ENCODE assay signal across 8 cellular contexts in the genomic region with DNA sequence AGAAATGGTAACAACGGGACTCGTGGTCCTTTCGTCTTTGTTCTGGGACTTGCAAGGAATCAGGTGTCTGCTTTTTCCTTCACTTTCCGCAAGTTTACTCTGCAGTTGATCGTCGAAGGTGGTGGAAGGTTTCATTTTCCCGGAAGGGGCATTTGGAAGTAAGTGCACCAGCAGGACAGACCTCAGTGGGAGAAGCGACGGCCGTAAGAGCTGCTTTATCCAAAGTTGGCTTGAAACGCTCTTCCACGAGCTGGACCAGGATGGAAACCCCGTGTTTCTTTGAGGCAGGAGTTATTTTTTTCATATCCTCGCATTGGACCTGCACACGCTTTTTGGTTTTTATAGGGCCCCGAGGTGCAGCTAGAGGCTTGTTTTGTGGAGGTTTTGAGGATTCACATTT.
DNase-seq lines count a peak whose midpoint lies in the region; TF ChIP-seq lines count a peak whose summit lies in the region.

No MANE protein-coding gene starts in this region.

- no peaks in the 10 kb centered on the region for H3K9me2 ChIP-seq in OCI-LY1 (ENCODE audit: low read depth, low read length)

- H3K4me3 ChIP-seq in BLaER1 treated with 17β-estradiol and CSF1 and Interleukin-3, amounts not matched to agents 10 nM and 100 nM, result peak overlapping the region; percentile 84 to 97 (median 94)
- peak overlapping the region; percentile 79 for H3K4me3 ChIP-seq in OCI-LY1 (ENCODE audit: low read depth, low read length, poor library complexity, severe bottlenecking)
- H3K4me3 ChIP-seq in effector memory CD4-positive, alpha-beta T cell (ENCODE audit: insufficient read depth, low read depth, low read length, poor library complexity, severe bottlenecking), result peak overlapping the region; percentile 89

- H3K4me2 ChIP-seq in BLaER1 treated with 17β-estradiol and CSF1 and Interleukin-3, amounts not matched to agents 10 nM and 100 nM, result peak overlapping the region; percentile 95 to 100 (median 99)
- peak overlapping the region; percentile 76 for H3K4me2 ChIP-seq in OCI-LY1 (ENCODE audit: low read length)

- H3K27me3 ChIP-seq in BLaER1 treated with 17β-estradiol and CSF1 and Interleukin-3, amounts not matched to agents 10 nM and 100 nM, result no peaks in the 10 kb centered on the region
- H3K27me3 ChIP-seq in OCI-LY1 (ENCODE audit: insufficient read depth, low read length), result no peaks in the 10 kb centered on the region
- no peaks in the 10 kb centered on the region for H3K27me3 ChIP-seq in effector memory CD4-positive, alpha-beta T cell (replicated peaks; ENCODE audit: control insufficient read depth, insufficient read depth, low read length, poor library complexity, severe bottlenecking)

- no peaks in the 10 kb centered on the region for H3K9me3 ChIP-seq in BLaER1 treated with 17β-estradiol and CSF1 and Interleukin-3, amounts not matched to agents 10 nM and 100 nM (replicated peaks in 1 of 11)
- no peaks in the 10 kb centered on the region for H3K9me3 ChIP-seq in OCI-LY1 (ENCODE audit: low read length)
- no peaks in the 10 kb centered on the region for H3K9me3 ChIP-seq in effector memory CD4-positive, alpha-beta T cell (ENCODE audit: control insufficient read depth, low read length)

- H3K9me3 Mint-ChIP-seq in nephron progenitor cell, result no peaks in the 10 kb centered on the region

- H4K20me1 ChIP-seq in BLaER1 treated with 17β-estradiol and CSF1 and Interleukin-3, amounts not matched to agents 10 nM and 100 nM, result peaks cover 43 to 57% (median 46%) of the 10 kb centered on the region in 11 experiments
- H4K20me1 ChIP-seq in OCI-LY1 (ENCODE audit: insufficient read depth, low read length), result no peaks in the 10 kb centered on the region

- DNase-seq in effector memory CD4-positive, alpha-beta T cell, result no peak
- no peak for DNase-seq in nephron progenitor cell
- no peak for DNase-seq in NK-92 (lab: John Stamatoyannopoulos, UW; ENCODE audit: unreplicated experiment)
- DNase-seq in HK-2 (ENCODE audit: unreplicated experiment), result no peak
- no peak for DNase-seq in KBM-7
- DNase-seq in NCI-H187 treated with DMSO at 0.1 percent for 48 hours (lab: John Stamatoyannopoulos, UW), result no peak

- no peak overlapping the region for H2AFZ ChIP-seq in OCI-LY1 (ENCODE audit: low read length)

- H3K9ac ChIP-seq in BLaER1 treated with 17β-estradiol and CSF1 and Interleukin-3, amounts not matched to agents 10 nM and 100 nM, result peak overlapping the region; percentile 96 to 99 (median 97)
- no peak overlapping the region; the same call in 1 of the 2 replicates for H3K9ac ChIP-seq in OCI-LY1 (ENCODE audit: low read length)

- peaks cover 51% of the 10 kb centered on the region for H3K4me1 Mint-ChIP-seq in nephron progenitor cell

- peak overlapping the region; percentile 47 for H3K27ac Mint-ChIP-seq in nephron progenitor cell

- H3K4me3 Mint-ChIP-seq in nephron progenitor cell, result peak overlapping the region; percentile 92

- H3K27ac ChIP-seq in BLaER1 treated with 17β-estradiol and CSF1 and Interleukin-3, amounts not matched to agents 10 nM and 100 nM, result peak overlapping the region; percentile 91 to 98 (median 95)
- H3K27ac ChIP-seq in OCI-LY1 (ENCODE audit: low read depth, low read length, poor library complexity, severe bottlenecking), result no peak overlapping the region
- peak overlapping the region; percentile 77 for H3K27ac ChIP-seq in effector memory CD4-positive, alpha-beta T cell (ENCODE audit: insufficient read depth, low read length, poor library complexity, severe bottlenecking)

- H3K79me2 ChIP-seq in OCI-LY1 (ENCODE audit: insufficient read depth, low read length), result no peaks in the 10 kb centered on the region

- TF ChIP-seq CTCF in OCI-LY1 (IDR thresholded peaks at IDR 0.05; ENCODE audit: low read length) (no peak), nephron progenitor cell (IDR thresholded peaks at IDR 0.05) (no peak)

- H3F3A ChIP-seq in OCI-LY1 (ENCODE audit: insufficient read depth, low read length), result no peaks in the 10 kb centered on the region

- H3K36me3 Mint-ChIP-seq in nephron progenitor cell (ENCODE audit: low read depth), result no peaks in the 10 kb centered on the region

- H3K4me1 ChIP-seq in BLaER1 treated with 17β-estradiol and CSF1 and Interleukin-3, amounts not matched to agents 10 nM and 100 nM, result peaks cover 41 to 70% (median 63%) of the 10 kb centered on the region in 10 experiments
- peaks cover 20% of the 10 kb centered on the region for H3K4me1 ChIP-seq in OCI-LY1 (ENCODE audit: insufficient read depth, low read length, severe bottlenecking)
- H3K4me1 ChIP-seq in effector memory CD4-positive, alpha-beta T cell (ENCODE audit: control insufficient read depth, insufficient read depth, low read length, poor library complexity, severe bottlenecking), result peaks cover 28% of the 10 kb centered on the region

- in situ Hi-C loops in KBM-7 (cut with MboI; ENCODE audit: low pct_unique_long_range_greater_than_20kb, low sequenced_read_pairs), result no loop called here

- peaks cover 7 to 51% (median 45%) of the 10 kb centered on the region in 11 experiments; a peak in 20 of 22 replicates for H3K36me3 ChIP-seq in BLaER1 treated with 17β-estradiol and CSF1 and Interleukin-3, amounts not matched to agents 10 nM and 100 nM
- peaks cover 6% of the 10 kb centered on the region; the same call in 1 of the 2 replicates for H3K36me3 ChIP-seq in OCI-LY1 (ENCODE audit: insufficient read depth, low read length)
- H3K36me3 ChIP-seq in effector memory CD4-positive, alpha-beta T cell (ENCODE audit: control insufficient read depth, insufficient read depth, low read length), result no peaks in the 10 kb centered on the region

- H3K27me3 Mint-ChIP-seq in nephron progenitor cell (ENCODE audit: low read depth, poor library complexity), result no peaks in the 10 kb centered on the region
